ENCODE assay signal across 8 cellular contexts in the genomic region with DNA sequence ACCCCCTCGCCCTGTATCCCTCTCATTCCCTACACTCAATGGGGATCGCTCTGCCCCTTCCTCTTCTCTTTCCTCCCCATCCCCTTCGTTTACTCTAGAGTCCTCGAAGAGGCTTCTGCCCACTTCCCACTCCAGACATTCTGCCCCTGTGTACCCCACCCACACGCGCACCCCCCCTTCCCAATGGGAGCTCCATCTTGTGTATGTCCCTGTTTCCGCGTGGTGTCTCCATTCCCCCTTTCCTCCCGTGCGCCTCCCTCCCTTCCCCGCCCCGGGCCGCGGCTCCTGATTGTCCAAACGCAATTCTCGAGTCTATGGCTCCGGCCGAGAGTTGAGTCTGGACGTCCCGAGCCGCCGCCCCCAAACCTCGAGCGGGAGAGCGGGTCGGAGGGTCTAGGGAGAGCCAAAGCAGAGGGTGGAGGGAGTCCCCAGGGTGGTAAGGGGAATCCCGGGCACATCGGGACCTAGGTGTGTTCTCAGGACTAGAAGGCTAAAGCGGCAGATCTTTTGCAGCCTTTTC. TPM values are rescaled to one million over a fixed set of nuclear protein-coding genes. Genes with fewer than 3 reads are reported as not detected.
DNase-seq lines count a peak whose midpoint lies in the region; ATAC-seq and TF ChIP-seq lines count a peak whose summit lies in the region.

No MANE protein-coding gene starts in this region.

- TF ChIP-seq CTCF in AG04450 (IDR thresholded peaks at IDR 0.05; ENCODE audit: low read depth, low read length) = no peak
- no peak for TF ChIP-seq CTCF in H9 (conservative IDR thresholded peaks at IDR 0.05)
- no peak for TF ChIP-seq CTCF in WTC11 (IDR thresholded peaks at IDR 0.05)
- no peak for TF ChIP-seq CTCF in fibroblast of villous mesenchyme (IDR thresholded peaks at IDR 0.05; ENCODE audit: insufficient read depth, low read depth, low read length)
- no peak for TF ChIP-seq CTCF in neural progenitor cell (IDR thresholded peaks at IDR 0.05)

- no peak overlapping the region for H2BK15ac ChIP-seq in H9 (ENCODE audit: low read depth, low read length)

- H2BK120ac ChIP-seq in H9 (ENCODE audit: low read depth, low read length, poor library complexity, severe bottlenecking) = no peak overlapping the region

- no peak overlapping the region for H4K91ac ChIP-seq in H9 (ENCODE audit: insufficient read length, low read depth, low read length)

- H3K56ac ChIP-seq in H9 (ENCODE audit: insufficient read length, low read depth, low read length) = no peak overlapping the region

- H3T11ph ChIP-seq in H9 (ENCODE audit: low read length) = no peak overlapping the region

- no peak overlapping the region for H2BK5ac ChIP-seq in H9 (ENCODE audit: insufficient read length, low read length)

- H3K9me3 Mint-ChIP-seq in H9 (no peaks in the 10 kb centered on the region; a peak in 1 of 5 replicates), WTC11 (no peaks in the 10 kb centered on the region), neural progenitor cell (no peaks in the 10 kb centered on the region)

- H3K4me3 ChIP-seq in AG04450 (ENCODE audit: low read depth, low read length) = peak overlapping the region; percentile 78
- peak overlapping the region; percentile 83 for H3K4me3 ChIP-seq in fibroblast of villous mesenchyme (ENCODE audit: low read depth, low read length)
- H3K4me3 ChIP-seq in neural progenitor cell = peak overlapping the region; percentile 93

- peak overlapping the region; percentile 91 for H3K27ac ChIP-seq in AG04450 (ENCODE audit: low read depth, low read length)
- no peak overlapping the region for H3K27ac ChIP-seq in H9 (ENCODE audit: insufficient read length, low read depth, low read length)
- no peak overlapping the region for H3K27ac ChIP-seq in neural progenitor cell

- H3K4ac ChIP-seq in H9 (ENCODE audit: low read depth, low read length) = no peak overlapping the region

- H3K9me3 ChIP-seq in AG04450 (ENCODE audit: control insufficient read depth, insufficient read depth, low read length) = no peaks in the 10 kb centered on the region; the same call in 1 of the 2 replicates
- H3K9me3 ChIP-seq in H9 (ENCODE audit: control insufficient read depth, low read depth, low read length) = no peaks in the 10 kb centered on the region
- H3K9me3 ChIP-seq in neural progenitor cell (ENCODE audit: low read depth) = no peaks in the 10 kb centered on the region

- peaks cover 59% of the 10 kb centered on the region for H3K27me3 Mint-ChIP-seq in H9 (ENCODE audit: low read depth)
- peaks cover 36% of the 10 kb centered on the region for H3K27me3 Mint-ChIP-seq in WTC11 (ENCODE audit: low read depth)
- peaks cover 13% of the 10 kb centered on the region for H3K27me3 Mint-ChIP-seq in neural progenitor cell (ENCODE audit: insufficient read depth, low read depth)

- H4K20me1 ChIP-seq in H9 (ENCODE audit: control insufficient read depth, insufficient read depth, insufficient read length) = peaks cover 3% of the 10 kb centered on the region
- peaks cover 54% of the 10 kb centered on the region for H4K20me1 ChIP-seq in neural progenitor cell (ENCODE audit: low read depth)

- H3K9ac ChIP-seq in H9 (ENCODE audit: extremely low read depth, insufficient read length, low read length) = no peak overlapping the region
- H3K9ac ChIP-seq in neural progenitor cell = peak overlapping the region; percentile 65

- H3K4me1 ChIP-seq in H9 (ENCODE audit: insufficient read depth, low read length) = peaks cover 6% of the 10 kb centered on the region; the same call in 1 of the 2 replicates
- H3K4me1 ChIP-seq in neural progenitor cell = peaks cover 39% of the 10 kb centered on the region

- H3K79me2 ChIP-seq in H9 (ENCODE audit: insufficient read depth, low read length) = no peaks in the 10 kb centered on the region
- H3K79me2 ChIP-seq in neural progenitor cell (ENCODE audit: low read depth) = peaks cover 20% of the 10 kb centered on the region

- H3K4me3 Mint-ChIP-seq in H9 (peak overlapping the region; percentile 83 to 95), WTC11 (peak overlapping the region; percentile 90), neural progenitor cell (peak overlapping the region; percentile 99)

- no peak overlapping the region for H4K8ac ChIP-seq in H9 (replicated peaks; ENCODE audit: insufficient read length, low read depth, low read length)

- POLR2A ChIA-PET in AG04450 (lab: Yijun Ruan, JAX) (interaction anchor here (0.6 to 2.3 kb wide), 6 partner anchors 10 to 264 kb away, joined by 3 to 13 read pairs (median 4); partner anchors contain the start of genes RPS18 and VPS52), WTC11 (lab: Charles Lee) (interaction anchor here (1.1 to 1.8 kb wide), 3 partner anchors 8 to 236 kb away, joined by 5 to 6 read pairs (median 6); partner anchors contain the start of genes RPS18 and VPS52)

- DNase-seq in AG04450 (ENCODE audit: low read depth, low spot score) = no peak
- DNase-seq in H9 = no peak
- DNase-seq in WTC11 (ENCODE audit: low spot score) = peak; percentile 46
- DNase-seq in fibroblast of villous mesenchyme (ENCODE audit: low read depth) = peak; percentile 62
- DNase-seq in neural progenitor cell (ENCODE audit: low spot score) = peak; percentile 74
- DNase-seq in MV-4-11 (lab: John Stamatoyannopoulos, UW) = no peak

- CTCF ChIA-PET in AG04450 (lab: Charles Lee) (interaction anchor here (2.6 kb wide), 1 partner anchor 41 kb away, joined by 22 read pairs; no protein-coding TSS in a partner anchor), WTC11 (lab: Charles Lee) (interaction anchor here (1.0 to 5.7 kb wide), 5 partner anchors 14 to 223 kb away, joined by 4 to 83 read pairs (median 4); no protein-coding TSS in a partner anchor)

- H3K36me3 Mint-ChIP-seq in H9 (ENCODE audit: insufficient read depth in 1 of 3, low read depth in 3 of 3) (peaks cover 20 to 40% (median 28%) of the 10 kb centered on the region in 3 experiments), WTC11 (peaks cover 24% of the 10 kb centered on the region), neural progenitor cell (peaks cover 29% of the 10 kb centered on the region)

- H3K23ac ChIP-seq in H9 (ENCODE audit: insufficient read length, low read depth, low read length) = no peak overlapping the region

- no CpG with 5 or more reads among the region's 29 CpGs for WGBS in H9 (ENCODE audit: extremely low coverage, insufficient read length, low lambda C conversion rate)

- H2BK12ac ChIP-seq in H9 (ENCODE audit: insufficient read length, low read depth, low read length) = no peak overlapping the region

- no peak overlapping the region for H3K14ac ChIP-seq in H9 (ENCODE audit: insufficient read depth, low read length)

- ATAC-seq in WTC11 (no peak), HG02571 (IDR thresholded peaks at IDR 0.05; ENCODE audit: unreplicated experiment) (no peak), GM21423 (IDR thresholded peaks at IDR 0.05; ENCODE audit: unreplicated experiment) (no peak)

- H2AFZ ChIP-seq in H9 (ENCODE audit: low read length) = no peak overlapping the region
- peak overlapping the region; percentile 46 for H2AFZ ChIP-seq in neural progenitor cell (replicated peaks)

- H3K4me1 Mint-ChIP-seq in H9 (peaks cover 37 to 47% of the 10 kb centered on the region in 2 experiments), WTC11 (peaks cover 49% of the 10 kb centered on the region), neural progenitor cell (peaks cover 68% of the 10 kb centered on the region)

- no peak overlapping the region for H2BK20ac ChIP-seq in H9 (ENCODE audit: low read depth, low read length, poor library complexity, severe bottlenecking)

- peaks cover 57% of the 10 kb centered on the region for H3F3A ChIP-seq in neural progenitor cell (ENCODE audit: low read depth)

- no peaks in the 10 kb centered on the region for H3K79me1 ChIP-seq in H9 (ENCODE audit: insufficient read depth, low read depth, low read length, poor library complexity, severe bottlenecking)

- H3K23me2 ChIP-seq in H9 (ENCODE audit: insufficient read length, low read depth, low read length, poor library complexity, severe bottlenecking) = peaks cover 18% of the 10 kb centered on the region

- H3K18ac ChIP-seq in H9 (ENCODE audit: insufficient read length, low read depth, low read length) = no peak overlapping the region

- no peak overlapping the region for H4K5ac ChIP-seq in H9 (ENCODE audit: insufficient read length, low read depth, low read length)

- H3K4me2 ChIP-seq in H9 (ENCODE audit: insufficient read depth, insufficient read length, low read length) = peak overlapping the region; percentile 80
- peak overlapping the region; percentile 94 for H3K4me2 ChIP-seq in neural progenitor cell

- H2AK5ac ChIP-seq in H9 (ENCODE audit: insufficient read length, low read length) = no peak overlapping the region

- no peaks in the 10 kb centered on the region for H3K27me3 ChIP-seq in AG04450 (ENCODE audit: control insufficient read depth, insufficient read depth, low read length)
- peaks cover 30% of the 10 kb centered on the region; the same call in 1 of the 2 replicates for H3K27me3 ChIP-seq in H9 (ENCODE audit: insufficient read depth, low read length)
- H3K27me3 ChIP-seq in neural progenitor cell = peaks cover 26% of the 10 kb centered on the region

- H3K36me3 ChIP-seq in neural progenitor cell = no peaks in the 10 kb centered on the region

- H3K27ac Mint-ChIP-seq in H9 (peak overlapping the region in 1 of 3 experiments; percentile 82; a peak in 1 of 7 replicates), WTC11 (peak overlapping the region; percentile 45; the same call in 1 of the 2 replicates), neural progenitor cell (peak overlapping the region; percentile 99)

RNA-seq across cellular contexts. Expression of gene RING1, which starts 0.7 kb away (rescaled TPM):
- polyA plus RNA-seq in AG04450 (2011; rRNA removed) = 23.8 and 26.8 TPM in 2 replicates
- polyA minus RNA-seq in AG04450 (2011; rRNA and poly(A)+ RNA removed) = 20.3 and 29.5 TPM in 2 replicates
- total RNA-seq in H9 (2021) (29.8 and 31.0 TPM in 2 replicates), WTC11 (2021) (26.6 to 30.2 TPM (median 27.8 TPM) in 3 replicates), fibroblast of villous mesenchyme (27.2 and 43.8 TPM in 2 replicates), neural progenitor cell (ENCODE audit: low replicate concordance) (12.1 and 20.2 TPM in 2 replicates)

RNA-seq across cellular contexts. Expression of gene HSD17B8, which starts 3.2 kb away (rescaled TPM):
- polyA plus RNA-seq in AG04450 (2011; rRNA removed) = 4.9 and 5.7 TPM in 2 replicates
- polyA minus RNA-seq in AG04450 (2011; rRNA and poly(A)+ RNA removed) = 3.2 and 3.8 TPM in 2 replicates
- total RNA-seq in H9 (2021) (5.5 and 7.1 TPM in 2 replicates), WTC11 (2021) (7.3 to 8.1 TPM (median 7.7 TPM) in 3 replicates), fibroblast of villous mesenchyme (4.2 and 4.7 TPM in 2 replicates), neural progenitor cell (ENCODE audit: low replicate concordance) (4.8 and 9.5 TPM in 2 replicates)

RNA-seq across cellular contexts. Expression of gene SLC39A7, which starts 7.0 kb away (rescaled TPM):
- polyA plus RNA-seq in AG04450 (2011; rRNA removed) = 129 and 150 TPM in 2 replicates
- 87.7 and 101 TPM in 2 replicates for polyA minus RNA-seq in AG04450 (2011; rRNA and poly(A)+ RNA removed)
- total RNA-seq in H9 (2021) (105 and 107 TPM in 2 replicates), WTC11 (2021) (131 to 163 TPM (median 134 TPM) in 3 replicates), fibroblast of villous mesenchyme (142 and 143 TPM in 2 replicates), neural progenitor cell (ENCODE audit: low replicate concordance) (40.8 and 59.2 TPM in 2 replicates)

RNA-seq across cellular contexts. Expression of gene RXRB, which starts 7.2 kb away (rescaled TPM):
- 38.5 and 44.1 TPM in 2 replicates for polyA plus RNA-seq in AG04450 (2011; rRNA removed)
- polyA minus RNA-seq in AG04450 (2011; rRNA and poly(A)+ RNA removed) = 42.7 and 51.4 TPM in 2 replicates
- total RNA-seq in H9 (2021) = 14.8 and 16.8 TPM in 2 replicates
- total RNA-seq in WTC11 (2021) = 21.5 to 24.5 TPM (median 23.3 TPM) in 3 replicates
- total RNA-seq in fibroblast of villous mesenchyme = 16.8 and 22.5 TPM in 2 replicates
- total RNA-seq in neural progenitor cell (ENCODE audit: low replicate concordance) = 10.2 and 21.7 TPM in 2 replicates

RNA-seq across cellular contexts. Expression of gene COL11A2, which starts 15.4 kb away (rescaled TPM):
- polyA plus RNA-seq in AG04450 (2011; rRNA removed) = 0.26 and 0.37 TPM in 2 replicates
- polyA minus RNA-seq in AG04450 (2011; rRNA and poly(A)+ RNA removed) = 0.04 and 0.18 TPM in 2 replicates
- total RNA-seq in H9 (2021) (2.0 and 2.3 TPM in 2 replicates), WTC11 (2021) (3.0 to 4.4 TPM (median 3.7 TPM) in 3 replicates), fibroblast of villous mesenchyme (under 0.01 and 0.32 TPM in 2 replicates), neural progenitor cell (ENCODE audit: low replicate concordance) (0.49 and 0.99 TPM in 2 replicates)

Comparison
In these comparisons a context has a peak if more than half of its experiments do, and no peak if none do; other contexts are left out.
1. DNase-seq: peak in WTC11 (single experiment), fibroblast of villous mesenchyme (single experiment) and neural progenitor cell (single experiment); none in AG04450 (single experiment), H9 (single experiment) and MV-4-11 (single experiment).
2. Peak in every context shown above with its lines, with median percentiles within 50 percentile points of each other: H3K4me3 ChIP-seq and H3K4me3 Mint-ChIP-seq.